ENCODE assay signal across 22 cellular contexts in genomic region chr9:24986331-24986730, GRCh38.
"Had no signal": no experiment of that assay in that cellular context is flagged by ENCODE, and none has a peak within 500 bp of the region (broad histone marks: within the 10 kb centered on the region; RNA-seq: fewer than 3 reads in every experiment).

No MANE protein-coding gene starts in this region.

- H3K27me3 ChIP-seq: brain microvascular endothelial cell, gastroesophageal sphincter, heart left ventricle, upper lobe of left lung had no signal

- H3K36me3 ChIP-seq: brain microvascular endothelial cell, gastroesophageal sphincter, heart left ventricle, upper lobe of left lung had no signal

- H3K4me1 Mint-ChIP-seq: activated CD4-positive, alpha-beta T cell treated with anti-CD3 and anti-CD28 coated beads, Interleukin-2, amount 10 ng/mL, durations not matched to agents 7 days and 5 days; stimulated activated naive CD8-positive, alpha-beta T cell treated with anti-CD3 and anti-CD28 coated beads, Interleukin-15, amount 100 ng/mL, for 72 hours had no signal

- FAIRE-seq: colon, endometrium had no signal

- H3K4me3 Mint-ChIP-seq: activated CD4-positive, alpha-beta T cell treated with anti-CD3 and anti-CD28 coated beads, Interleukin-2, amount 10 ng/mL, durations not matched to agents 7 days and 5 days; activated naive CD4-positive, alpha-beta T cell treated with anti-CD3 and anti-CD28 coated beads for 36 hours; activated T-cell treated with anti-CD3 and anti-CD28 coated beads, Interleukin-2, amount 50 U/mL, for 4 hours; stimulated activated naive CD8-positive, alpha-beta T cell treated with anti-CD3 and anti-CD28 coated beads, Interleukin-15, amount 100 ng/mL, for 72 hours had no signal

- H3K9me3 ChIP-seq: gastroesophageal sphincter, psoas muscle, upper lobe of left lung had no signal

- H3K27me3 Mint-ChIP-seq: activated CD4-positive, alpha-beta T cell treated with anti-CD3 and anti-CD28 coated beads, Interleukin-2, amount 10 ng/mL, durations not matched to agents 7 days and 5 days; stimulated activated naive CD8-positive, alpha-beta T cell treated with anti-CD3 and anti-CD28 coated beads, Interleukin-15, amount 100 ng/mL, for 72 hours had no signal

- H3K4me1 ChIP-seq: gastroesophageal sphincter, heart left ventricle, psoas muscle, upper lobe of left lung had no signal

- H3K27ac Mint-ChIP-seq: activated CD4-positive, alpha-beta T cell treated with anti-CD3 and anti-CD28 coated beads, Interleukin-2, amount 10 ng/mL, durations not matched to agents 7 days and 5 days; activated naive CD4-positive, alpha-beta T cell treated with anti-CD3 and anti-CD28 coated beads for 36 hours; stimulated activated naive CD8-positive, alpha-beta T cell treated with anti-CD3 and anti-CD28 coated beads, Interleukin-15, amount 100 ng/mL, for 72 hours had no signal

- H3K4me3 ChIP-seq: gastroesophageal sphincter, heart left ventricle, lung, psoas muscle, smooth muscle cell, upper lobe of left lung had no signal

- H3K4me2 ChIP-seq: smooth muscle cell had no signal

- ATAC-seq: activated CD4-positive, CD25-positive, alpha-beta regulatory T cell treated with anti-CD3 and anti-CD28 coated beads, Interleukin-2, amount 50 U/mL, for 24 hours; activated T-cell treated with anti-CD3 and anti-CD28 coated beads, Interleukin-2, amount 50 U/mL, for 4 hours; esophagus mucosa; gastroesophageal sphincter; heart left ventricle; left colon; psoas muscle; right cardiac atrium; stimulated activated naive CD8-positive, alpha-beta T cell treated with anti-CD3 and anti-CD28 coated beads, Interleukin-15, amount 100 ng/mL, for 72 hours had no signal

- DNase-seq: activated CD4-positive, alpha-beta T cell treated with anti-CD3 and anti-CD28 coated beads, Interleukin-2, amount 10 ng/mL, durations not matched to agents 7 days and 5 days; activated CD8-positive, alpha-beta memory T cell treated with anti-CD3 and anti-CD28 coated beads, Interleukin-2, amount 50 U/mL, for 4 hours; activated naive CD4-positive, alpha-beta T cell treated with anti-CD3 and anti-CD28 coated beads for 36 hours; activated T-cell treated with anti-CD3 and anti-CD28 coated beads, Interleukin-2, amount 50 U/mL, for 4 hours; brain microvascular endothelial cell; central memory CD4-positive, alpha-beta T cell; heart left ventricle; left colon; psoas muscle; right cardiac atrium; stimulated activated CD4-positive, alpha-beta T cell treated with anti-CD3 and anti-CD28 coated beads, Interleukin-4, amount 100 ng/mL, for 1 hour; stimulated activated naive CD8-positive, alpha-beta T cell treated with anti-CD3 and anti-CD28 coated beads, Interleukin-15, amount 100 ng/mL, for 72 hours; T-helper 1 cell; T-helper 9 cell; upper lobe of left lung had no signal

- H3K27ac ChIP-seq: brain microvascular endothelial cell, gastroesophageal sphincter, heart left ventricle, psoas muscle, upper lobe of left lung had no signal
